ENCODE assay signal across 12 cellular contexts in the genomic region with DNA sequence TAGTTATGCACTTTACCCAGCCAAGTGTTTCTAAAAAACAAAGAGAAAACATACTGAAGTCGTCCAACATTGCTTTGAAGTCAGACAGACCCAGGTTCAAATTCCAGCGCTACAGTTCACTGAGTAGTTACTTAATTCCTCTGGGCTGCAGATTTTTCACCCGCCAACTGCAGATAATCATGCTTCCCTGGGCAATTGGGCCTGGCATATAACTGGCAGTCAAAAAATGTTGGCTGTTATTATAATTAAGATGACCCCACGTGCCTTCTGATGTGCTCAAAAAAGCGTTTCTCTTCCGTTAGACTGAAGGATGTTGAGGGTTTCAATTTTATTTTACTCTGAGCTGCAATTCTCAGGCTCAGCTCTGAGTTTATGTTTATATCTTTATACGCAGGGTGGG.
DNase-seq lines count a peak whose midpoint lies in the region; ATAC-seq and TF ChIP-seq lines count a peak whose summit lies in the region.
"Had no signal": no experiment of that assay in that cellular context is flagged by ENCODE, and none has a peak within 500 bp of the region (broad histone marks: within the 10 kb centered on the region; RNA-seq: fewer than 3 reads in every experiment).

No MANE protein-coding gene starts in this region.

- H3K36me3 ChIP-seq in CD4-positive, CD25-positive, alpha-beta regulatory T cell (ENCODE audit: control insufficient read depth, insufficient read depth, low read length), result no peaks in the 10 kb centered on the region
- no peaks in the 10 kb centered on the region for H3K36me3 ChIP-seq in esophagus muscularis mucosa

- peak overlapping the region in 2 of 3 donors; percentile 81 to 89 for H3K27ac Mint-ChIP-seq in CD4-positive, CD25-positive, alpha-beta regulatory T cell
- H3K27ac Mint-ChIP-seq in central memory CD8-positive, alpha-beta T cell (ENCODE audit: low read depth), result peak overlapping the region; percentile 94
- H3K27ac Mint-ChIP-seq in natural killer cell treated with Interleukin-12 subunit alpha and Interleukin-12 subunit beta and Interleukin-15 and Interleukin-18, amount 100 ng/mL, for 72 hours, result peak overlapping the region in 1 of 2 donors; percentile 92
- H3K27ac Mint-ChIP-seq: activated naive CD4-positive, alpha-beta T cell treated with anti-CD3 and anti-CD28 coated beads, Interleukin-2, amount 50 U/mL, for 24 hours; B cell had no signal

- H3K27me3 Mint-ChIP-seq in CD4-positive, CD25-positive, alpha-beta regulatory T cell, result no peaks in the 10 kb centered on the region
- H3K27me3 Mint-ChIP-seq in central memory CD8-positive, alpha-beta T cell, result no peaks in the 10 kb centered on the region
- peaks cover 0 to 5% of the 10 kb centered on the region in 2 donors for H3K27me3 Mint-ChIP-seq in natural killer cell treated with Interleukin-12 subunit alpha and Interleukin-12 subunit beta and Interleukin-15 and Interleukin-18, amount 100 ng/mL, for 72 hours
- H3K27me3 Mint-ChIP-seq: activated naive CD4-positive, alpha-beta T cell treated with anti-CD3 and anti-CD28 coated beads, Interleukin-2, amount 50 U/mL, for 24 hours; B cell had no signal

- in situ Hi-C loops in ACHN (cut with HindIII; ENCODE audit: low pct_ligation_motif_present, low pct_unique_long_range_greater_than_20kb, low sequenced_read_pairs), result loop anchor here (10.0 kb wide), 1 partner anchor 156 kb away; a partner anchor contains a TSS

- H3K9me3 ChIP-seq in CD4-positive, CD25-positive, alpha-beta regulatory T cell (ENCODE audit: control insufficient read depth in 2 of 2, low read length in 2 of 2), result no peaks in the 10 kb centered on the region
- no peaks in the 10 kb centered on the region for H3K9me3 ChIP-seq in esophagus muscularis mucosa

- H3K4me1 ChIP-seq in CD4-positive, CD25-positive, alpha-beta regulatory T cell (ENCODE audit: control insufficient read depth, insufficient read depth, low read length, poor library complexity, severe bottlenecking), result peaks cover 13% of the 10 kb centered on the region
- peaks cover 8 to 45% (median 36%) of the 10 kb centered on the region in 4 donors for H3K4me1 ChIP-seq in esophagus muscularis mucosa

- no peaks in the 10 kb centered on the region for H3K36me3 Mint-ChIP-seq in CD4-positive, CD25-positive, alpha-beta regulatory T cell
- peaks cover 3% of the 10 kb centered on the region for H3K36me3 Mint-ChIP-seq in central memory CD8-positive, alpha-beta T cell (ENCODE audit: insufficient read depth)
- no peaks in the 10 kb centered on the region for H3K36me3 Mint-ChIP-seq in natural killer cell treated with Interleukin-12 subunit alpha and Interleukin-12 subunit beta and Interleukin-15 and Interleukin-18, amount 100 ng/mL, for 72 hours
- H3K36me3 Mint-ChIP-seq: activated naive CD4-positive, alpha-beta T cell treated with anti-CD3 and anti-CD28 coated beads, Interleukin-2, amount 50 U/mL, for 24 hours had no signal

- no peak for DNase-seq in CD4-positive, CD25-positive, alpha-beta regulatory T cell
- DNase-seq in M059J (ENCODE audit: low read depth), result peak; percentile 27
- no peak for DNase-seq in central memory CD8-positive, alpha-beta T cell (ENCODE audit: low spot score in 2 of 2)
- DNase-seq in natural killer cell treated with Interleukin-12 subunit alpha and Interleukin-12 subunit beta and Interleukin-15 and Interleukin-18, amount 100 ng/mL, for 72 hours (ENCODE audit: low spot score), result no peak
- DNase-seq in OCI-M2 (lab: John Stamatoyannopoulos, UW; ENCODE audit: unreplicated experiment), result no peak
- DNase-seq in ACHN, result no peak
- no peak for DNase-seq in pons (ENCODE audit: low spot score)
- no peak for DNase-seq in esophagus muscularis mucosa (ENCODE audit: extremely low spot score)
- DNase-seq: cerebellar nuclear complex, NCI-H2107 had no signal

- H3K27me3 ChIP-seq in CD4-positive, CD25-positive, alpha-beta regulatory T cell (ENCODE audit: control insufficient read depth, insufficient read depth, low read length), result peaks cover 2% of the 10 kb centered on the region
- no peaks in the 10 kb centered on the region for H3K27me3 ChIP-seq in esophagus muscularis mucosa

- intact Hi-C loops in esophagus muscularis mucosa (cut with DNase I), result no loop called here

- ATAC-seq in CD4-positive, CD25-positive, alpha-beta regulatory T cell (ENCODE audit: low read depth in 2 of 2), result peak in 1 of 2 donors; percentile 15
- ATAC-seq in central memory CD8-positive, alpha-beta T cell (replicated peaks; ENCODE audit: extremely low read depth, poor library complexity, severe bottlenecking), result peak; percentile 44
- peak in 1 of 2 donors; percentile 45 for ATAC-seq in natural killer cell treated with Interleukin-12 subunit alpha and Interleukin-12 subunit beta and Interleukin-15 and Interleukin-18, amount 100 ng/mL, for 72 hours

- H3K9me3 Mint-ChIP-seq in CD4-positive, CD25-positive, alpha-beta regulatory T cell, result no peaks in the 10 kb centered on the region
- peaks cover 5% of the 10 kb centered on the region for H3K9me3 Mint-ChIP-seq in central memory CD8-positive, alpha-beta T cell
- H3K9me3 Mint-ChIP-seq in natural killer cell treated with Interleukin-12 subunit alpha and Interleukin-12 subunit beta and Interleukin-15 and Interleukin-18, amount 100 ng/mL, for 72 hours, result no peaks in the 10 kb centered on the region

- no peak for TF ChIP-seq EP300 in esophagus muscularis mucosa (IDR thresholded peaks at IDR 0.05)

- no peak for TF ChIP-seq POLR2A in esophagus muscularis mucosa (IDR thresholded peaks at IDR 0.05; ENCODE audit: low read depth)

- H3K4me3 ChIP-seq in CD4-positive, CD25-positive, alpha-beta regulatory T cell (ENCODE audit: low read depth, low read length), result peak overlapping the region; percentile 63
- H3K4me3 ChIP-seq in esophagus muscularis mucosa, result no peak overlapping the region

- WGBS in esophagus muscularis mucosa, result 76% methylated on average over 7 of the region's 7 CpGs

- no peak for TF ChIP-seq CTCF in esophagus muscularis mucosa (IDR thresholded peaks at IDR 0.05)

- peaks cover 8 to 28% (median 18%) of the 10 kb centered on the region in 4 donors for H3K4me1 Mint-ChIP-seq in CD4-positive, CD25-positive, alpha-beta regulatory T cell
- peaks cover 36% of the 10 kb centered on the region for H3K4me1 Mint-ChIP-seq in central memory CD8-positive, alpha-beta T cell
- H3K4me1 Mint-ChIP-seq in natural killer cell treated with Interleukin-12 subunit alpha and Interleukin-12 subunit beta and Interleukin-15 and Interleukin-18, amount 100 ng/mL, for 72 hours (ENCODE audit: low read depth in 2 of 2), result peaks cover 22 to 38% of the 10 kb centered on the region in 2 donors

- peak overlapping the region; percentile 68 for H3K27ac ChIP-seq in CD4-positive, CD25-positive, alpha-beta regulatory T cell (ENCODE audit: insufficient read depth, low read length, poor library complexity, severe bottlenecking)
- H3K27ac ChIP-seq in esophagus muscularis mucosa (replicated peaks in 1 of 4), result peak overlapping the region in 1 of 4 donors; percentile 21

- peak overlapping the region; percentile 19 to 73 (median 56) for H3K4me3 Mint-ChIP-seq in CD4-positive, CD25-positive, alpha-beta regulatory T cell
- H3K4me3 Mint-ChIP-seq in central memory CD8-positive, alpha-beta T cell, result peak overlapping the region; percentile 75
- peak overlapping the region; percentile 91 for H3K4me3 Mint-ChIP-seq in natural killer cell treated with Interleukin-12 subunit alpha and Interleukin-12 subunit beta and Interleukin-15 and Interleukin-18, amount 100 ng/mL, for 72 hours
- H3K4me3 Mint-ChIP-seq: activated naive CD4-positive, alpha-beta T cell treated with anti-CD3 and anti-CD28 coated beads, Interleukin-2, amount 50 U/mL, for 24 hours had no signal
